ENCODE assay signal across 9 cellular contexts in the genomic region with DNA sequence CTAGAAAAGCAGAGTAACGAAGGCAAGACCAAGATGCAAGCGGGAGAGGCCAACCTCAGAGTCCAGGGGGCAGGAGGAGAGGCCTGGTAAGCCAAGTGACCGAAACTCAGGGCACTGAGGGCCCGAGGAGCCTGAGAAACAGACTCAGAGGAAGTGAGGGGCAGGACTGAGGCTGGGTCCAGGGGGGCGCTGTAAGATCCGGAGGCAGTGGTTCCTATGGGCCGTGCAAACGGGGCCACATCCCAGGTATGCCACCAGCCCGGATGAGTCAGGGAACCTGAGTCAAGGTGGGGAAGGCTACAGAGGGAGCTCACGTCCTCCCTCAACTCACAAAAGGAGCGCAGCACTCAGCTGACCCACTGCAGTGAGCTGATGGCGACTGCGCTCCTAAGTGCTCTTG. TPM values are rescaled to one million over a fixed set of nuclear protein-coding genes. Genes with fewer than 3 reads are reported as not detected.
A peak's percentile ranks its signal among the peaks of the same experiment; 100 is the strongest.
DNase-seq lines count a peak whose midpoint lies in the region; ATAC-seq and TF ChIP-seq lines count a peak whose summit lies in the region.
"Had no signal": no experiment of that assay in that cellular context is flagged by ENCODE, and none has a peak within 500 bp of the region (broad histone marks: within the 10 kb centered on the region; RNA-seq: fewer than 3 reads in every experiment).

No MANE protein-coding gene starts in this region.

- no peak overlapping the region for H3K4me2 ChIP-seq in PC-3 (ENCODE audit: low read length)

- intact Hi-C loops in activated CD4-positive, alpha-beta T cell treated with anti-CD3 and anti-CD28 coated beads, Interleukin-2, amount 10 ng/mL, durations not matched to agents 24 days and 14 days (cut with micrococcal nuclease) = no loop called here
- intact Hi-C loops in colonic mucosa (cut with DNase I) = no loop called here
- intact Hi-C loops in tibial artery (cut with DNase I; ENCODE audit: low total_unique reads) = no loop called here
- intact Hi-C loops in PC-3 (cut with micrococcal nuclease) = no loop called here

- H3K79me2 ChIP-seq in PC-3 (ENCODE audit: low read length) = peaks cover 90% of the 10 kb centered on the region

- H3K36me3 ChIP-seq in colonic mucosa (no peaks in the 10 kb centered on the region), mucosa of stomach (ENCODE audit: control insufficient read depth, insufficient read depth, low read length) (no peaks in the 10 kb centered on the region), tibial artery (no peaks in the 10 kb centered on the region), PC-3 (ENCODE audit: low read depth, low read length) (no peaks in the 10 kb centered on the region)

- peaks cover 44% of the 10 kb centered on the region for H3K4me1 Mint-ChIP-seq in activated CD4-positive, alpha-beta T cell treated with anti-CD3 and anti-CD28 coated beads, Interleukin-2, amount 10 ng/mL, durations not matched to agents 24 days and 14 days

- H3K9me3 Mint-ChIP-seq in activated CD4-positive, alpha-beta T cell treated with anti-CD3 and anti-CD28 coated beads, Interleukin-2, amount 10 ng/mL, durations not matched to agents 24 days and 14 days = no peaks in the 10 kb centered on the region

- H3K9me3 ChIP-seq in colonic mucosa (no peaks in the 10 kb centered on the region), mucosa of stomach (ENCODE audit: control insufficient read depth, low read length) (no peaks in the 10 kb centered on the region), tibial artery (no peaks in the 10 kb centered on the region), PC-3 (ENCODE audit: low read length) (no peaks in the 10 kb centered on the region)

- CTCF ChIA-PET in PC-3 (lab: Charles Lee) = no interaction called here

- no TSS peak for BruUV-seq in PC-3 (replicated peaks; lab: Mats Ljungman, UMichigan)

- peak overlapping the region; percentile 60 for H3K4me3 Mint-ChIP-seq in activated CD4-positive, alpha-beta T cell treated with anti-CD3 and anti-CD28 coated beads, Interleukin-2, amount 10 ng/mL, durations not matched to agents 24 days and 14 days

- H2AFZ ChIP-seq in PC-3 (ENCODE audit: low read length) = no peak overlapping the region

- H3K36me3 Mint-ChIP-seq in activated CD4-positive, alpha-beta T cell treated with anti-CD3 and anti-CD28 coated beads, Interleukin-2, amount 10 ng/mL, durations not matched to agents 24 days and 14 days (ENCODE audit: low read depth) = peaks cover 21% of the 10 kb centered on the region

- TF ChIP-seq CTCF in colonic mucosa (IDR thresholded peaks at IDR 0.05) (no peak), tibial artery (IDR thresholded peaks at IDR 0.05) (no peak), PC-3 (conservative IDR thresholded peaks at IDR 0.05; ENCODE audit: low read depth, low read length) (no peak)

- H3K27ac Mint-ChIP-seq in activated CD4-positive, alpha-beta T cell treated with anti-CD3 and anti-CD28 coated beads, Interleukin-2, amount 10 ng/mL, durations not matched to agents 24 days and 14 days = peak overlapping the region; percentile 68

- POLR2A ChIA-PET in PC-3 (lab: Charles Lee; ENCODE audit: unreplicated experiment) = no interaction called here

- no peak for ATAC-seq in GM21825 (IDR thresholded peaks at IDR 0.05; ENCODE audit: unreplicated experiment)
- ATAC-seq in GM18907 (IDR thresholded peaks at IDR 0.05; ENCODE audit: unreplicated experiment) = no peak
- ATAC-seq in PC-3 = no peak

- no peaks in the 10 kb centered on the region for H3F3A ChIP-seq in PC-3 (ENCODE audit: low read length, unreplicated experiment)

- H3K27ac ChIP-seq in colonic mucosa = peak overlapping the region; percentile 54
- H3K27ac ChIP-seq in tibial artery = peak overlapping the region; percentile 84 to 92
- H3K27ac ChIP-seq in PC-3 (ENCODE audit: low read length) = no peak overlapping the region

- H3K27me3 ChIP-seq in colonic mucosa (no peaks in the 10 kb centered on the region), mucosa of stomach (ENCODE audit: control insufficient read depth, insufficient read depth, low read length) (no peaks in the 10 kb centered on the region), tibial artery (no peaks in the 10 kb centered on the region), PC-3 (ENCODE audit: low read length) (no peaks in the 10 kb centered on the region)

- H3K4me3 ChIP-seq in colonic mucosa (no peak overlapping the region), mucosa of stomach (ENCODE audit: low read length) (no peak overlapping the region), tibial artery (no peak overlapping the region), PC-3 (ENCODE audit: low read length) (no peak overlapping the region)

- H4K20me1 ChIP-seq in PC-3 (ENCODE audit: low read length) = no peaks in the 10 kb centered on the region

- no peaks in the 10 kb centered on the region for H3K27me3 Mint-ChIP-seq in activated CD4-positive, alpha-beta T cell treated with anti-CD3 and anti-CD28 coated beads, Interleukin-2, amount 10 ng/mL, durations not matched to agents 24 days and 14 days

- H3K9ac ChIP-seq in colonic mucosa (ENCODE audit: low read depth in 2 of 2, low read length in 2 of 2) (peak overlapping the region in 1 of 2 donors; percentile 51), mucosa of stomach (ENCODE audit: low read length) (peak overlapping the region; percentile 37), PC-3 (ENCODE audit: low read length) (no peak overlapping the region)

- DNase-seq in activated CD4-positive, alpha-beta T cell treated with anti-CD3 and anti-CD28 coated beads, Interleukin-2, amount 10 ng/mL, durations not matched to agents 24 days and 14 days = no peak
- DNase-seq in activated CD4-positive, alpha-beta T cell treated with anti-CD3 and anti-CD28 coated beads for 4 hours = no peak
- no peak for DNase-seq in colonic mucosa
- no peak for DNase-seq in tibial artery
- no peak for DNase-seq in PC-3
- DNase-seq: NCI-H1092 had no signal

- peaks cover 34% of the 10 kb centered on the region for H3K4me1 ChIP-seq in colonic mucosa
- peaks cover 84% of the 10 kb centered on the region for H3K4me1 ChIP-seq in mucosa of stomach (ENCODE audit: control insufficient read depth, insufficient read depth, low read length)
- peaks cover 0 to 100% (median 70%) of the 10 kb centered on the region in 4 donors for H3K4me1 ChIP-seq in tibial artery
- H3K4me1 ChIP-seq in PC-3 (ENCODE audit: insufficient read depth, low read length) = peaks cover 62% of the 10 kb centered on the region

- H3K9me2 ChIP-seq in PC-3 (replicated peaks; ENCODE audit: low read length) = no peaks in the 10 kb centered on the region

RNA-seq across cellular contexts. Expression of gene ZDHHC7, which starts 8.3 kb away (rescaled TPM):
- 28.9 and 30.8 TPM in 2 replicates for total RNA-seq in activated CD4-positive, alpha-beta T cell treated with anti-CD3 and anti-CD28 coated beads, Interleukin-2, amount 10 ng/mL, durations not matched to agents 24 days and 14 days
- total RNA-seq in colonic mucosa (10 to 100 TPM; 55.1 to 67.8 TPM), PC-3 (2014; rRNA removed) (37.0 and 42.1 TPM in 2 replicates)

RNA-seq across cellular contexts. Expression of gene KIAA0513, which starts 24.5 kb away (rescaled TPM):
- 10.6 and 12.1 TPM in 2 replicates for total RNA-seq in activated CD4-positive, alpha-beta T cell treated with anti-CD3 and anti-CD28 coated beads, Interleukin-2, amount 10 ng/mL, durations not matched to agents 24 days and 14 days
- 10 to 100 TPM; 17.7 to 22.8 TPM for total RNA-seq in colonic mucosa
- total RNA-seq in PC-3 (2014; rRNA removed) = 5.5 and 7.8 TPM in 2 replicates
